In the genomic region with DNA sequence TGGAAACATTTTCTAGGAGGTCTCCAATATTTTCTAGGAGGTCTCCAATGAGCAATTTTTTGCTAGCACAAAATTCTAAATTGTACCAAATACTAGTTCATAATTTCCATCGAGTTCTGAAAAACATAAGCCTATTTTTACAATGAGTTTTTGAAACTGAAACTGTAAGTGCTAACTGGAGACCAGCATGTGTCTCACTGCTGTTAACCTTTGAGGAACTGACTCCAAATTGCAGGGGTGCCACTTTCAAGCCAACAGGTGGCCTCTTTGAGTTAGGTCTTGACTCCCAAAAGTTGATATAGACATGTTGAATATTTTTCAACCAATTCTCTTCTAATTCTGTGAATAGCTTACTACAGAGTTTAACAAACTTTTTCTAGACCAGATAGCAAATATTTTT, we compare ENCODE assay signal across 8 cellular contexts. TPM values are rescaled to one million over a fixed set of nuclear protein-coding genes. Genes with fewer than 3 reads are reported as not detected.
A peak's percentile ranks its signal among the peaks of the same experiment; 100 is the strongest.
DNase-seq lines count a peak whose midpoint lies in the region; ATAC-seq and TF ChIP-seq lines count a peak whose summit lies in the region.

No MANE protein-coding gene starts in this region.

- no peak overlapping the region for H2AK5ac ChIP-seq in H9 (ENCODE audit: insufficient read length, low read length)

- H2BK20ac ChIP-seq in H9 (ENCODE audit: low read depth, low read length, poor library complexity, severe bottlenecking): no peak overlapping the region

- CTCF ChIA-PET in activated naive CD4-positive, alpha-beta T cell treated with anti-CD3 and anti-CD28 coated beads, Interleukin-2, amount 10 ng/mL, durations not matched to agents 7 days and 5 days (lab: Charles Lee): interaction anchor here (2.2 to 2.4 kb wide), 2 partner anchors 8 to 326 kb away, joined by 5 to 7 read pairs; no protein-coding TSS in a partner anchor
- CTCF ChIA-PET in SK-N-SH (lab: Yijun Ruan, JAX): interaction anchor here (1.5 to 2.9 kb wide), 3 partner anchors 8 to 411 kb away, joined by 4 to 20 read pairs (median 18); no protein-coding TSS in a partner anchor

- H3F3A ChIP-seq in SK-N-SH (replicated peaks; ENCODE audit: insufficient read depth): peaks cover 19% of the 10 kb centered on the region

- H3K9me2 ChIP-seq in SK-N-SH: no peaks in the 10 kb centered on the region

- 3% methylated on average over 1 of the region's 1 CpG for WGBS in SK-N-SH (ENCODE audit: low lambda C conversion rate)
- whole genome bisulfite sequencing in testis, 2 donors: 33 to 64% methylated on average over 1 of the region's 1 CpG
- WGBS in H9 (ENCODE audit: extremely low coverage, insufficient read length, low lambda C conversion rate): no CpG with 5 or more reads among the region's 1 CpG

- H3T11ph ChIP-seq in H9 (ENCODE audit: low read length): no peak overlapping the region

- no peaks in the 10 kb centered on the region for H3K79me2 ChIP-seq in SK-N-SH (ENCODE audit: insufficient read depth)
- no peaks in the 10 kb centered on the region for H3K79me2 ChIP-seq in H9 (ENCODE audit: insufficient read depth, low read length)

- H3K23ac ChIP-seq in H9 (ENCODE audit: insufficient read length, low read depth, low read length): no peak overlapping the region

- H3K4me3 Mint-ChIP-seq in activated naive CD4-positive, alpha-beta T cell treated with anti-CD3 and anti-CD28 coated beads, Interleukin-2, amount 10 ng/mL, durations not matched to agents 7 days and 5 days: no peak overlapping the region
- no peak overlapping the region for H3K4me3 Mint-ChIP-seq in H9

- H3K9ac ChIP-seq in SK-N-SH (peak overlapping the region; percentile 40; the same call in 1 of the 2 replicates), H9 (ENCODE audit: extremely low read depth, insufficient read length, low read length) (no peak overlapping the region)

- intact Hi-C loops in testis (cut with DNase I; ENCODE audit: low total_unique reads): no loop called here

- H4K20me1 ChIP-seq in SK-N-SH (ENCODE audit: insufficient read depth) (no peaks in the 10 kb centered on the region), H9 (ENCODE audit: control insufficient read depth, insufficient read depth, insufficient read length) (no peaks in the 10 kb centered on the region)

- peak; percentile 35 for DNase-seq in activated naive CD4-positive, alpha-beta T cell treated with anti-CD3 and anti-CD28 coated beads, Interleukin-2, amount 10 ng/mL, durations not matched to agents 7 days and 5 days
- DNase-seq in activated naive CD4-positive, alpha-beta T cell treated with anti-CD3 and anti-CD28 coated beads, Interleukin-2, amount 50 U/mL, for 16 hours: no peak
- no peak for DNase-seq in SK-N-SH
- DNase-seq in thoracic aorta (ENCODE audit: low spot score): no peak
- DNase-seq in medulla oblongata (ENCODE audit: extremely low spot score): no peak
- DNase-seq in testis: no peak
- DNase-seq in H9: no peak

- peak overlapping the region in 1 of 2 experiments; percentile 3; a peak in 1 of 4 replicates for H3K4me3 ChIP-seq in SK-N-SH (ENCODE audit: low read depth in 2 of 2, low read length in 1 of 2)
- H3K4me3 ChIP-seq in thoracic aorta: peak overlapping the region; percentile 42
- no peak overlapping the region for H3K4me3 ChIP-seq in testis

- H2BK15ac ChIP-seq in H9 (ENCODE audit: low read depth, low read length): no peak overlapping the region

- H3K18ac ChIP-seq in H9 (ENCODE audit: insufficient read length, low read depth, low read length): no peak overlapping the region

- peaks cover 21% of the 10 kb centered on the region for H3K4me1 Mint-ChIP-seq in activated naive CD4-positive, alpha-beta T cell treated with anti-CD3 and anti-CD28 coated beads, Interleukin-2, amount 10 ng/mL, durations not matched to agents 7 days and 5 days
- peaks cover 4 to 10% of the 10 kb centered on the region in 2 experiments for H3K4me1 Mint-ChIP-seq in H9

- H3K9me3 ChIP-seq in SK-N-SH (no peaks in the 10 kb centered on the region), thoracic aorta (no peaks in the 10 kb centered on the region), testis (no peaks in the 10 kb centered on the region), H9 (ENCODE audit: control insufficient read depth, low read depth, low read length) (no peaks in the 10 kb centered on the region)

- no peak overlapping the region for H4K91ac ChIP-seq in H9 (ENCODE audit: insufficient read length, low read depth, low read length)

- H3K79me1 ChIP-seq in H9 (ENCODE audit: insufficient read depth, low read depth, low read length, poor library complexity, severe bottlenecking): no peaks in the 10 kb centered on the region

- no peak for TF ChIP-seq POLR2A in testis (IDR thresholded peaks at IDR 0.05)

- TF ChIP-seq EP300 in SK-N-SH (IDR thresholded peaks at IDR 0.05; ENCODE audit: borderline replicate concordance in 1 of 2, low read depth in 1 of 2, low read length in 1 of 2): no peak

- H4K5ac ChIP-seq in H9 (ENCODE audit: insufficient read length, low read depth, low read length): no peak overlapping the region

- H3K9me3 Mint-ChIP-seq in activated naive CD4-positive, alpha-beta T cell treated with anti-CD3 and anti-CD28 coated beads, Interleukin-2, amount 10 ng/mL, durations not matched to agents 7 days and 5 days: no peaks in the 10 kb centered on the region
- peaks cover 0 to 2% of the 10 kb centered on the region in 2 experiments; a peak in 2 of 5 replicates for H3K9me3 Mint-ChIP-seq in H9

- no peak overlapping the region for H2BK5ac ChIP-seq in H9 (ENCODE audit: insufficient read length, low read length)

- H3K36me3 Mint-ChIP-seq in activated naive CD4-positive, alpha-beta T cell treated with anti-CD3 and anti-CD28 coated beads, Interleukin-2, amount 10 ng/mL, durations not matched to agents 7 days and 5 days: no peaks in the 10 kb centered on the region
- H3K36me3 Mint-ChIP-seq in H9 (ENCODE audit: insufficient read depth in 1 of 3, low read depth in 3 of 3): no peaks in the 10 kb centered on the region

- H3K27me3 Mint-ChIP-seq in activated naive CD4-positive, alpha-beta T cell treated with anti-CD3 and anti-CD28 coated beads, Interleukin-2, amount 10 ng/mL, durations not matched to agents 7 days and 5 days: no peaks in the 10 kb centered on the region
- H3K27me3 Mint-ChIP-seq in H9 (ENCODE audit: low read depth): no peaks in the 10 kb centered on the region

- H3K36me3 ChIP-seq in SK-N-SH (replicated peaks in 1 of 2; ENCODE audit: control insufficient read depth in 1 of 2, insufficient read depth in 2 of 2, low read length in 1 of 2) (no peaks in the 10 kb centered on the region), thoracic aorta (no peaks in the 10 kb centered on the region), testis (ENCODE audit: low read depth, missing control alignments) (no peaks in the 10 kb centered on the region)

- peak; percentile 93 for ATAC-seq in HG02884 (IDR thresholded peaks at IDR 0.05; ENCODE audit: unreplicated experiment)
- ATAC-seq in thoracic aorta (ENCODE audit: insufficient number of reproducible peaks, low FRiP score, low read depth): no peak

- H3K56ac ChIP-seq in H9 (ENCODE audit: insufficient read length, low read depth, low read length): no peak overlapping the region

- TF ChIP-seq CTCF in SK-N-SH (IDR thresholded peaks at IDR 0.05) (no peak), thoracic aorta (IDR thresholded peaks at IDR 0.05) (no peak), testis (IDR thresholded peaks at IDR 0.05) (no peak), H9 (conservative IDR thresholded peaks at IDR 0.05) (no peak)

- no peak overlapping the region for H3K14ac ChIP-seq in H9 (ENCODE audit: insufficient read depth, low read length)

- H3K27me3 ChIP-seq in SK-N-SH (ENCODE audit: insufficient read depth) (no peaks in the 10 kb centered on the region), thoracic aorta (replicated peaks; ENCODE audit: insufficient read depth) (no peaks in the 10 kb centered on the region), testis (no peaks in the 10 kb centered on the region), H9 (ENCODE audit: insufficient read depth, low read length) (no peaks in the 10 kb centered on the region)

- H2BK120ac ChIP-seq in H9 (ENCODE audit: low read depth, low read length, poor library complexity, severe bottlenecking): no peak overlapping the region

- H2AFZ ChIP-seq in SK-N-SH (ENCODE audit: low read depth) (peak overlapping the region; percentile 58; the same call in 1 of the 2 replicates), H9 (ENCODE audit: low read length) (no peak overlapping the region)

- no peak overlapping the region for H3K4ac ChIP-seq in H9 (ENCODE audit: low read depth, low read length)

- H3K4me2 ChIP-seq in SK-N-SH: peak overlapping the region; percentile 38
- no peak overlapping the region for H3K4me2 ChIP-seq in H9 (ENCODE audit: insufficient read depth, insufficient read length, low read length)

- H2BK12ac ChIP-seq in H9 (ENCODE audit: insufficient read length, low read depth, low read length): no peak overlapping the region

- no peak overlapping the region for H3K27ac Mint-ChIP-seq in activated naive CD4-positive, alpha-beta T cell treated with anti-CD3 and anti-CD28 coated beads, Interleukin-2, amount 10 ng/mL, durations not matched to agents 7 days and 5 days
- H3K27ac Mint-ChIP-seq in H9: no peak overlapping the region

- TF ChIP-seq RAD21 in SK-N-SH (IDR thresholded peaks at IDR 0.05; ENCODE audit: low read length): no peak

- H3K27ac ChIP-seq in SK-N-SH (ENCODE audit: low read depth in 2 of 2, low read length in 1 of 2): peak overlapping the region; percentile 48 to 93; a peak in 3 of 4 replicates
- peak overlapping the region; percentile 70 to 75 for H3K27ac ChIP-seq in thoracic aorta
- peak overlapping the region in 1 of 2 donors; percentile 68 for H3K27ac ChIP-seq in testis
- no peak overlapping the region for H3K27ac ChIP-seq in H9 (ENCODE audit: insufficient read length, low read depth, low read length)

- H4K8ac ChIP-seq in H9 (replicated peaks; ENCODE audit: insufficient read length, low read depth, low read length): no peak overlapping the region

- peaks cover 0 to 29% of the 10 kb centered on the region in 2 experiments; a peak in 3 of 4 replicates for H3K4me1 ChIP-seq in SK-N-SH (ENCODE audit: control insufficient read depth in 1 of 2, insufficient read depth in 2 of 2, low read depth in 1 of 2, low read length in 1 of 2)
- H3K4me1 ChIP-seq in thoracic aorta (ENCODE audit: control insufficient read depth in 1 of 2, low read depth in 2 of 2): peaks cover under 1 to 43% of the 10 kb centered on the region in 2 donors
- H3K4me1 ChIP-seq in testis: no peaks in the 10 kb centered on the region
- no peaks in the 10 kb centered on the region for H3K4me1 ChIP-seq in H9 (ENCODE audit: insufficient read depth, low read length)

- POLR2A ChIA-PET in SK-N-SH (lab: Yijun Ruan, JAX): no interaction called here

- H3K23me2 ChIP-seq in H9 (ENCODE audit: insufficient read length, low read depth, low read length, poor library complexity, severe bottlenecking): no peaks in the 10 kb centered on the region

TF ChIP-seq in SK-N-SH, 30 proteins besides CTCF, POLR2A, EP300 and RAD21 (continues in another document):
- TF ChIP-seq RFX5 (IDR thresholded peaks at IDR 0.05; ENCODE audit: low read length) (no peak), TCF12 (IDR thresholded peaks at IDR 0.05) (peak; percentile 38; the same call in 1 of the 2 replicates)

RNA-seq across cellular contexts. Expression of a gene that starts 58.8 kb away (rescaled TPM):
- polyA plus RNA-seq in SK-N-SH (2012; rRNA removed): 968 and 1,061 TPM in 2 replicates
- 882 and 1,015 TPM in 2 replicates for polyA plus RNA-seq in SK-N-SH (2012; cell fraction: cytosol; rRNA removed)
- polyA plus RNA-seq in SK-N-SH (2012; cell fraction: nucleus; rRNA removed): 515 and 554 TPM in 2 replicates
- 100 to 1,000 TPM; 194 to 210 TPM for total RNA-seq in thoracic aorta
- 10 to 100 TPM; 33.1 to 39.9 TPM for total RNA-seq in testis
- 84.2 TPM for polyA plus RNA-seq in testis (ENCODE audit: insufficient read depth, low read depth, low replicate concordance)
- total RNA-seq in H9 (2021): 20.2 and 20.9 TPM in 2 replicates
